In the genomic region with DNA sequence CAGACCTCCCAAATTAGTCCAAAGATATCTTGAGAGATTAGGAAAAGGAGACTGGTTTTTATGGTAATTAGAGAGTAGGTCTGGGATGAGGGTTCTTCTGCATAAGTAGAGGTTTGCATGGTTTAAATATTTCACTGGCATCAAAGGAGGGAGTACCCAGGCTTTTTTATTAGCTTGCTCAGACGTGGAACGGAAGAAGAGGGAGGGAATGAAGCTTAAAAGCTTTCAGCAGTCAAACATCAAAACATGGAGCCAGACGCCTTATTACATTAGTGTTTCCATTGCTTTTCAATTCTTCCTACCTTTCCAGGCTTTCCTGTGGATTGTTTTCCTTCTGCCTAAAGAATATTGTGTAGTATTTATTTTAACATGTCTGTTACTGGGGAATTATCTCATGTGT, we compare ENCODE assay signal across 22 cellular contexts.
"Had no signal": no experiment of that assay in that cellular context is flagged by ENCODE, and none has a peak within 500 bp of the region (broad histone marks: within the 10 kb centered on the region; RNA-seq: fewer than 3 reads in every experiment).

No MANE protein-coding gene starts in this region.

- H3K27me3 ChIP-seq: brain microvascular endothelial cell, cardiac muscle cell had no signal

- DNase-seq: activated CD4-positive, alpha-beta memory T cell treated with anti-CD3 and anti-CD28 coated beads for 36 hours; activated CD4-positive, alpha-beta T cell treated with anti-CD3 and anti-CD28 coated beads, Interleukin-2, amount 10 ng/mL, durations not matched to agents 7 days and 5 days; activated CD4-positive, CD25-positive, alpha-beta regulatory T cell; activated CD8-positive, alpha-beta memory T cell treated with anti-CD3 and anti-CD28 coated beads for 24 hours; activated gamma-delta T cell; activated naive CD4-positive, alpha-beta T cell treated with anti-CD3 and anti-CD28 coated beads for 36 hours; activated T-cell treated with anti-CD3 and anti-CD28 coated beads, Interleukin-2, amount 50 U/mL, for 48 hours; amygdala; brain microvascular endothelial cell; KG1; NCI-H1048; NCI-H1694; NCI-H2029; NCI-H226; NCI-H526; PC-3; SHP77; T-cell; T1000 had no signal

- H3K36me3 ChIP-seq: brain microvascular endothelial cell, cardiac muscle cell had no signal

- H3K27ac ChIP-seq: brain microvascular endothelial cell, cardiac muscle cell, VCaP had no signal

- H3K4me3 ChIP-seq: cardiac muscle cell had no signal

- ATAC-seq: activated T-helper 17 cell treated with anti-CD3 and anti-CD28 coated beads, Interleukin-2, amount 50 U/mL, for 72 hours; PC-3; T-cell had no signal
